1 cellular context compared by ENCODE assay signal in the genomic region with DNA sequence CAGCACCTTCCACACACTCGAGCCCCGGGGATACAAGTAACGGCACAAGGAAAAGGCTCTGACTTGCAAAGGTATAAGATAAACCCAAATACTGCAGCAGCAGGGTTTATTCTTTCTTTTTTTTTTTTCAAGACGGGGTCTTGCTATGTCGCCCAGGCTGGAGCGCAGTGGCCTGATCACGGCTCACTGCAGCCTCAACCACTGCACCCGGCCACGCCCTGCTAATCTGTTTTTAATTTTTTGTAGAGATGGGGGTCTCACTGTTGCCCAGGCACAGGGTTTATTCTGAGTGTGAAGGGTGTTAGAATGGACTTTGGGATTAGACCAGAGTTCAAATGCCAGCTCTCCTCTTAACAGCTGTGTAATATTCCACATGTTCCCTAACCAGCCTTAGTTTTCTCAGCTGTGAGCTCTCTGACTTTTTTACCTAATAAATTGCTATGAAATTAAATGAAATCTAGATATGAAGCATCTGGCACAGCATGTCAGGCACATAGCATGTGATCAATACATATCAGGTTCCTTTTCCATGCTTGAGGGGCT.
TF ChIP-seq lines count a peak whose summit lies in the region.

No MANE protein-coding gene starts in this region.

TF ChIP-seq in HCT116, 20 proteins besides CTCF, POLR2A, EP300 and RAD21 (continued from another document):
- TF ChIP-seq JUND (IDR thresholded peaks at IDR 0.05) (no peak), ZFX (IDR thresholded peaks at IDR 0.05) (no peak), EGR1 (IDR thresholded peaks at IDR 0.05; ENCODE audit: low read depth) (no peak)
